2 cellular contexts compared by ENCODE assay signal in genomic region chr7:27685893-27686292, GRCh38.
TF ChIP-seq lines count a peak whose summit lies in the region.

No MANE protein-coding gene starts in this region.

TF ChIP-seq in HCT116, 20 proteins besides CTCF, POLR2A, EP300 and RAD21:
- TF ChIP-seq CEBPB (IDR thresholded peaks at IDR 0.05; ENCODE audit: low read depth) = no peak
- no peak for TF ChIP-seq ZNF274 (IDR thresholded peaks at IDR 0.05; ENCODE audit: low read depth, low read length)
- no peak for TF ChIP-seq EZH2phosphoT487 (IDR thresholded peaks at IDR 0.05; ENCODE audit: borderline replicate concordance)

TF ChIP-seq in H1, 55 proteins besides CTCF, POLR2A, EP300 and RAD21:
- TF ChIP-seq ATF3 (IDR thresholded peaks at IDR 0.05; ENCODE audit: insufficient read depth, low read depth, low read length) (no peak), SUZ12 (IDR thresholded peaks at IDR 0.05; ENCODE audit: low read length) (no peak), RBBP5 (IDR thresholded peaks at IDR 0.05; ENCODE audit: borderline replicate concordance, low read depth, low read length) (no peak), RNF2 (IDR thresholded peaks at IDR 0.05; ENCODE audit: borderline replicate concordance, low read depth, low read length, missing control alignments, poor library complexity, severe bottlenecking) (no peak), BRCA1 (IDR thresholded peaks at IDR 0.05; ENCODE audit: low read depth, low read length) (no peak), CBX5 (IDR thresholded peaks at IDR 0.05; ENCODE audit: low read depth, low read length) (no peak), SP1 (IDR thresholded peaks at IDR 0.05; ENCODE audit: low read depth, low read length) (no peak), FOSL1 (IDR thresholded peaks at IDR 0.05; ENCODE audit: insufficient read depth, low read depth, low read length) (no peak), SAP30 (IDR thresholded peaks at IDR 0.05; ENCODE audit: insufficient read depth, insufficient replicate concordance, low read length) (no peak), GTF2F1 (IDR thresholded peaks at IDR 0.05; ENCODE audit: borderline replicate concordance, low read depth, low read length) (no peak), EGR1 (IDR thresholded peaks at IDR 0.05; ENCODE audit: borderline replicate concordance, low read depth, low read length) (no peak), MAFK (IDR thresholded peaks at IDR 0.05; ENCODE audit: low read depth, low read length) (no peak), EZH2 (IDR thresholded peaks at IDR 0.05; ENCODE audit: low read depth, low read length, severe bottlenecking) (no peak), MAX (IDR thresholded peaks at IDR 0.05) (no peak), HDAC6 (IDR thresholded peaks at IDR 0.05; ENCODE audit: low read depth, low read length) (no peak), CHD1 (IDR thresholded peaks at IDR 0.05; ENCODE audit: low read depth, low read length) (no peak), POLR2AphosphoS5 (IDR thresholded peaks at IDR 0.05; ENCODE audit: low read depth, low read length) (no peak), SP4 (IDR thresholded peaks at IDR 0.05; ENCODE audit: low read length) (no peak), ASH2L (IDR thresholded peaks at IDR 0.05; ENCODE audit: low read length) (no peak), YY1 (IDR thresholded peaks at IDR 0.05; ENCODE audit: low read depth, low read length) (no peak)
